1 cellular context compared by ENCODE assay signal in genomic region chr5:78611161-78611605, GRCh38.
A peak's percentile ranks its signal among the peaks of the same experiment; 100 is the strongest.
TF ChIP-seq lines count a peak whose summit lies in the region.

No MANE protein-coding gene starts in this region.

TF ChIP-seq in H1, 55 proteins besides CTCF, POLR2A, EP300 and RAD21:
- TF ChIP-seq SP1 (IDR thresholded peaks at IDR 0.05; ENCODE audit: low read depth, low read length) (0 out of 2 replicates have a peak, but pooled peaks have one; percentile 55), JUN (IDR thresholded peaks at IDR 0.05; ENCODE audit: low read depth, low read length) (no peak), ATF2 (IDR thresholded peaks at IDR 0.05; ENCODE audit: low read length) (peak; percentile 52; the same call in 1 of the 2 replicates), MAFK (IDR thresholded peaks at IDR 0.05; ENCODE audit: low read depth, low read length) (peak; percentile 16; the same call in 1 of the 2 replicates), BACH1 (IDR thresholded peaks at IDR 0.05; ENCODE audit: low read length) (no peak), NANOG (IDR thresholded peaks at IDR 0.05; ENCODE audit: insufficient read depth, low read depth, low read length, poor library complexity, severe bottlenecking) (no peak), RFX5 (IDR thresholded peaks at IDR 0.05; ENCODE audit: borderline replicate concordance, low read depth, low read length) (no peak), RBBP5 (IDR thresholded peaks at IDR 0.05; ENCODE audit: borderline replicate concordance, low read depth, low read length) (no peak), SP2 (IDR thresholded peaks at IDR 0.05; ENCODE audit: low read length) (no peak), TBP (IDR thresholded peaks at IDR 0.05; ENCODE audit: low read depth, low read length) (peak; percentile 75), TAF7 (optimal IDR thresholded peaks at IDR 0.05; ENCODE audit: borderline replicate concordance, low read depth, low read length) (peak; percentile 46), EGR1 (IDR thresholded peaks at IDR 0.05; ENCODE audit: borderline replicate concordance, low read depth, low read length) (no peak), CBX5 (IDR thresholded peaks at IDR 0.05; ENCODE audit: low read depth, low read length) (no peak), FOSL1 (IDR thresholded peaks at IDR 0.05; ENCODE audit: insufficient read depth, low read depth, low read length) (no peak), ZNF274 (IDR thresholded peaks at IDR 0.05; ENCODE audit: borderline replicate concordance, extremely low read depth, low read length) (no peak), TCF12 (IDR thresholded peaks at IDR 0.05; ENCODE audit: low read depth, low read length) (0 out of 2 replicates have a peak, but pooled peaks have one; percentile 47), TAF1 (IDR thresholded peaks at IDR 0.05; ENCODE audit: low read depth, low read length) (no peak), CHD7 (IDR thresholded peaks at IDR 0.05; ENCODE audit: insufficient replicate concordance, low read length) (no peak), POLR2AphosphoS5 (IDR thresholded peaks at IDR 0.05; ENCODE audit: low read depth, low read length) (no peak), SAP30 (IDR thresholded peaks at IDR 0.05; ENCODE audit: insufficient read depth, insufficient replicate concordance, low read length) (no peak), ATF3 (IDR thresholded peaks at IDR 0.05; ENCODE audit: insufficient read depth, low read depth, low read length) (no peak), NRF1 (IDR thresholded peaks at IDR 0.05; ENCODE audit: low read depth, low read length) (no peak), SIRT6 (IDR thresholded peaks at IDR 0.05; ENCODE audit: low read length) (no peak), RNF2 (IDR thresholded peaks at IDR 0.05; ENCODE audit: borderline replicate concordance, low read depth, low read length, missing control alignments, poor library complexity, severe bottlenecking) (no peak), USF2 (IDR thresholded peaks at IDR 0.05; ENCODE audit: low read length) (no peak), CBX8 (IDR thresholded peaks at IDR 0.05; ENCODE audit: borderline replicate concordance, low read depth, low read length) (no peak), HDAC6 (IDR thresholded peaks at IDR 0.05; ENCODE audit: low read depth, low read length) (no peak), CTBP2 (IDR thresholded peaks at IDR 0.05; ENCODE audit: borderline replicate concordance, insufficient read depth, insufficient read length, low read length) (peak; percentile 88), BRCA1 (IDR thresholded peaks at IDR 0.05; ENCODE audit: low read depth, low read length) (no peak), SRF (IDR thresholded peaks at IDR 0.05; ENCODE audit: low read depth, low read length) (no peak), GABPA (IDR thresholded peaks at IDR 0.05; ENCODE audit: borderline replicate concordance, insufficient read depth, low read length) (0 out of 2 replicates have a peak, but pooled peaks have one; percentile 34), E2F6 (IDR thresholded peaks at IDR 0.05) (0 out of 2 replicates have a peak, but pooled peaks have one; percentile 26), CEBPB (IDR thresholded peaks at IDR 0.05; ENCODE audit: low read depth, low read length) (no peak), CREB1 (IDR thresholded peaks at IDR 0.05) (no peak), KDM5A (IDR thresholded peaks at IDR 0.05; ENCODE audit: low read length) (no peak), SP4 (IDR thresholded peaks at IDR 0.05; ENCODE audit: low read length) (no peak; the same call in 1 of the 2 replicates), TEAD4 (IDR thresholded peaks at IDR 0.05; ENCODE audit: low read depth, low read length) (peak; percentile 54; the same call in 1 of the 2 replicates), HDAC2 (IDR thresholded peaks at IDR 0.05; ENCODE audit: borderline replicate concordance in 1 of 2, low read depth in 2 of 2, low read length in 2 of 2) (peak in 1 of 2 experiments; percentile 84; a peak in 1 of 4 replicates), EZH2 (IDR thresholded peaks at IDR 0.05; ENCODE audit: low read depth, low read length, severe bottlenecking) (no peak), PHF8 (conservative IDR thresholded peaks at IDR 0.05; ENCODE audit: low read depth, low read length) (no peak), MAX (IDR thresholded peaks at IDR 0.05) (peak; percentile 16; the same call in 1 of the 2 replicates), BCL11A (IDR thresholded peaks at IDR 0.05; ENCODE audit: low read depth in 2 of 2, low read length in 2 of 2) (no peak), GTF2F1 (IDR thresholded peaks at IDR 0.05; ENCODE audit: borderline replicate concordance, low read depth, low read length) (no peak), CHD2 (IDR thresholded peaks at IDR 0.05; ENCODE audit: low read length) (peak; percentile 6; the same call in 1 of the 2 replicates), CHD1 (IDR thresholded peaks at IDR 0.05; ENCODE audit: low read depth, low read length) (no peak), JUND (IDR thresholded peaks at IDR 0.05; ENCODE audit: low read length) (no peak), POU5F1 (IDR thresholded peaks at IDR 0.05; ENCODE audit: low read depth, low read length) (no peak), KDM4A (IDR thresholded peaks at IDR 0.05; ENCODE audit: low read depth, low read length, severe bottlenecking) (no peak), SIN3A (conservative IDR thresholded peaks at IDR 0.05 in 1 of 2, IDR thresholded peaks at IDR 0.05 in 1 of 2; ENCODE audit: low read depth in 1 of 2, low read length in 2 of 2) (peak in 1 of 2 experiments; percentile 44; a peak in 1 of 4 replicates), SIX5 (IDR thresholded peaks at IDR 0.05; ENCODE audit: low read depth, low read length) (no peak), RXRA (IDR thresholded peaks at IDR 0.05; ENCODE audit: insufficient read depth, low read depth, low read length) (no peak), YY1 (IDR thresholded peaks at IDR 0.05; ENCODE audit: low read depth, low read length) (peak; percentile 74), SUZ12 (IDR thresholded peaks at IDR 0.05; ENCODE audit: low read length) (no peak), ASH2L (IDR thresholded peaks at IDR 0.05; ENCODE audit: low read length) (peak; percentile 45), KDM1A (IDR thresholded peaks at IDR 0.05; ENCODE audit: borderline replicate concordance, low read length) (peak; percentile 77)
